7 cellular contexts compared by ENCODE assay signal in the genomic region with DNA sequence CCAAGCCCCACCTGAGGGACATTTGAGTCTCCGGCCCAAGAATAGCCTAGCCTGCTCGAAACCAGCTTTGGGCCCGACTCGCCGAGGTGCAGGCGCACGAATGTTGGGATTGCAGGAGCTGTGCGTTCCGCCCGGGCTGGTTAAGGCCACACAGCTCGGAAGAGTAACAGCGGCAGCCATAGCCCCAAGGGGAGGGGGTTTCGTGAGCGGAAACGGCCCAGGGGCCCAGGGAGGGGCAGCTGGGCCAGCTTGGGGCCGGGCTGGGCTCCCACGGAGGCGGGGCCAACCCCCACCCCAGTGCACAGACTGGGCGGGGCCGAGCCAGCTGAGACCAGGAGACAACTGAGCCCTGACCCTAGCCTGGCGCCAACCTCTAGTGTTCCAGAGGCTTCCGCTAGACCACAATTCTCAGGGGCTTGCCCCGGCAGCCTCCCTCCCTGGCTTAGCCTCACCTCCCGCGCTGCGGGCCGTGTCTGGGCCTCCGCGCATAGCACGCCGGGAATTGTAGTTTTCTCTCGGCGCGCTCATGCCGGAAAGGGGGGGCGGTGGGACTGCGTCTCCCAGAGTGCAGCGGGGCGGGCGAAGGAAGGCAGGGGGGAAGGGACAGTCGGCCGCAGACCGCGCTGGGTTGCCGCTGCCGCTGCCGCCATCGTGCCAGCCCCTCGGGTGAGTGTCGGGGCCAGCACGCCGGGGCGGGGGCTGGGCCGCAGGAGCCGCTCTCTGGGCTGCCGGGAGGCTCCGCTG. TPM values are rescaled to one million over a fixed set of nuclear protein-coding genes. Genes with fewer than 3 reads are reported as not detected.
A peak's percentile ranks its signal among the peaks of the same experiment; 100 is the strongest.
DNase-seq lines count a peak whose midpoint lies in the region; ATAC-seq, FAIRE-seq and TF ChIP-seq lines count a peak whose summit lies in the region.

A gene (plus strand): TSS at position 614 of the 744 bp plus-strand sequence. CDS start 18,198 bp downstream, outside the sequence.

- DNase-seq in NCI-H2107 treated with DMSO at 0.1 percent for 48 hours (lab: John Stamatoyannopoulos, UW; ENCODE audit: unreplicated experiment) (peak; percentile 83), body of pancreas (peak; percentile 95 to 97 (median 96)), iPS DF 19.7 (ENCODE audit: low read depth, low spot score) (peak; percentile 94), gastrocnemius medialis (peak; percentile 93 to 95)

- H3K36me3 ChIP-seq in body of pancreas (replicated peaks in 1 of 2; ENCODE audit: insufficient read depth in 1 of 2, low read depth in 2 of 2) = no peaks in the 10 kb centered on the region
- H3K36me3 ChIP-seq in gastrocnemius medialis = no peaks in the 10 kb centered on the region

- FAIRE-seq in TTC549 (lab: Jason Lieb, UNC) = peak; percentile 51

- in situ Hi-C loops in gastrocnemius medialis (cut with MboI; ENCODE audit: low sequenced_read_pairs in 4 of 4) = no loop called here

- H3K27ac ChIP-seq in body of pancreas = peak within 1 kb of the TSS; percentile 75 to 96 (median 90)
- peak within 1 kb of the TSS; percentile 98 to 100 (median 99) for H3K27ac ChIP-seq in gastrocnemius medialis

- H3K4me1 ChIP-seq in body of pancreas (peaks cover 58% of the 10 kb centered on the region), gastrocnemius medialis (peaks cover 47 to 56% of the 10 kb centered on the region in 2 donors)

- intact Hi-C loops in body of pancreas (cut with DNase I) = no loop called here
- intact Hi-C loops in gastrocnemius medialis (cut with DNase I; ENCODE audit: low total_unique reads) = loop anchor here (2.0 to 10.0 kb wide), 2 partner anchors 40 to 282 kb away; a partner anchor contains a TSS

- H3K4me3 ChIP-seq in body of pancreas = peak within 1 kb of the TSS; percentile 89 to 97
- H3K4me3 ChIP-seq in gastrocnemius medialis = peak within 1 kb of the TSS; percentile 80 to 99 (median 94)

- peak; percentile 66 to 75 (median 71) for TF ChIP-seq POLR2A in body of pancreas (IDR thresholded peaks at IDR 0.05)
- TF ChIP-seq POLR2A in gastrocnemius medialis (IDR thresholded peaks at IDR 0.05) = peak; percentile 82 to 85

- H3K27me3 ChIP-seq in body of pancreas = no peaks in the 10 kb centered on the region
- no peaks in the 10 kb centered on the region for H3K27me3 ChIP-seq in gastrocnemius medialis

- 1 to 4% methylated on average over 17 to 56 of the region's 57 CpGs for WGBS in body of pancreas, 2 donors

- TF ChIP-seq CTCF in body of pancreas (IDR thresholded peaks at IDR 0.05) = peak in 1 of 7 experiments; percentile 26
- peak in 1 of 5 experiments; percentile 41 for TF ChIP-seq CTCF in gastrocnemius medialis (IDR thresholded peaks at IDR 0.05 in 4 of 5, conservative IDR thresholded peaks at IDR 0.05 in 1 of 5)

- H3K9me3 ChIP-seq in body of pancreas (no peaks in the 10 kb centered on the region), gastrocnemius medialis (no peaks in the 10 kb centered on the region)

- ATAC-seq in GM18519 (IDR thresholded peaks at IDR 0.05; ENCODE audit: low FRiP score, unreplicated experiment) = peak; percentile 37
- ATAC-seq in HG03060 (IDR thresholded peaks at IDR 0.05; ENCODE audit: low read depth, unreplicated experiment) = peak; percentile 37
- ATAC-seq in body of pancreas = peak; percentile 82
- peak; percentile 79 to 80 for ATAC-seq in gastrocnemius medialis

RNA-seq across cellular contexts. Expression of the gene that starts here (rescaled TPM):
- total RNA-seq in body of pancreas = 10 to 100 TPM; 39.2 to 42.8 TPM
- 100 to 1,000 TPM in 3 of 4 donors, 10 to 100 TPM in 1; 60.1 to 210 (median 114) TPM for total RNA-seq in gastrocnemius medialis

Comparison
In these comparisons a context has a peak if more than half of its experiments do, and no peak if none do; other contexts are left out.
1. Peak in every context shown above with its lines: DNase-seq, ATAC-seq, H3K4me3 ChIP-seq and H3K27ac ChIP-seq.